23 cellular contexts compared by ENCODE assay signal in the genomic region with DNA sequence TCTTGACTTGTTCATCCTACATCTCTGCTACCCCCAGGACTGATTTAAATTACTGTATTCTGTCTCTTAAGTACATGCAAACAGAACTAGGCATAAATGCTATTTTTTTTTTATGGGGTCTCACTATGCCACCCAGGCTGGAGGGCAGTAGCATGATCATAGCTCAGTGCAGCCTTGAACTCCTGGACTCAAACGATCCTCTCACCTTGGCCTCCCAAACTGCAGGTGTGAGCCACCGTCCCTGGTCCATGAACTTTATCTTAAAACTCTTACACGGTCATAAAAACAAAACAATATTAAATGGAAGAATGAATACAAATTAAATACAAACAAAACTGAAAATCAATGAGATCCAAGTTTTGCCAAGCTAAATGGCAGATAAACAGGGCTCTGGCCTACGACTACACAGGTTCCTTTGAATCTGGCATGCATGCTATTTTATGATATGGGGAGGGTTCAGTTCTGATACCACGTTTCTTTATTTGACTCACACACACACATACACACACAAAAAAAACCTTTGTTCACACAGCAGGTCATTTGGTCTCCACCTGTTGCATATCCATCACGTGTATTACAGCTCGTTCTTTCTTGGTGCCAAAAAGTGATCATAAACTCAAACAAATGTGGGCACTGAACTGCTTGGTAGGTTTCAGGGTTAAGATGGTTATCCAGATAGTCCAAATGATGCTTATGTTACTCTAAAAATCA. TPM values are rescaled to one million over a fixed set of nuclear protein-coding genes. Genes with fewer than 3 reads are reported as not detected.
"Had no signal": no experiment of that assay in that cellular context is flagged by ENCODE, and none has a peak within 500 bp of the region (broad histone marks: within the 10 kb centered on the region; RNA-seq: fewer than 3 reads in every experiment).

No MANE protein-coding gene starts in this region.

- ATAC-seq: activated T-helper 17 cell treated with anti-CD3 and anti-CD28 coated beads, Interleukin-2, amount 50 U/mL, for 72 hours; heart right ventricle; stimulated activated naive B cell treated with anti-CD40 and anti-IgM and Interleukin-4, amounts not matched to agents 10 μg/mL and 1 μg/mL and 100 μg/mL, for 72 hours; T-cell had no signal

- DNase-seq: activated CD4-positive, alpha-beta T cell treated with anti-CD3 and anti-CD28 coated beads for 1 hour; activated naive CD8-positive, alpha-beta T cell treated with anti-CD3 and anti-CD28 coated beads for 36 hours; activated T-cell treated with anti-CD3 and anti-CD28 coated beads, Interleukin-2, amount 50 U/mL, for 24 hours; cortex of kidney; heart right ventricle; naive B cell; posterior cingulate gyrus; right lobe of liver; stimulated activated CD4-positive, alpha-beta T cell treated with anti-CD3 and anti-CD28 coated beads, Interleukin-2, amount 100 ng/mL, for 48 hours; stimulated activated CD8-positive, alpha-beta memory T cell treated with anti-CD3 and anti-CD28 coated beads, Interleukin-4, amount 100 ng/mL, for 48 hours; stimulated activated naive B cell treated with anti-CD40 and anti-IgM and Interleukin-4, amounts not matched to agents 10 μg/mL and 1 μg/mL and 100 μg/mL, for 72 hours; T-cell; upper lobe of left lung had no signal

- H3K9me3 ChIP-seq: breast epithelium, heart right ventricle, right lobe of liver, thoracic aorta, upper lobe of left lung had no signal

- H3K36me3 ChIP-seq: breast epithelium, heart right ventricle, right lobe of liver, thoracic aorta, upper lobe of left lung had no signal

- H3K27ac ChIP-seq: breast epithelium, heart right ventricle, right lobe of liver, thoracic aorta, upper lobe of left lung had no signal

- H3K27me3 ChIP-seq: breast epithelium, right lobe of liver, upper lobe of left lung had no signal

- H3K4me3 Mint-ChIP-seq: activated naive CD8-positive, alpha-beta T cell treated with anti-CD3 and anti-CD28 coated beads for 36 hours; activated T-cell treated with anti-CD3 and anti-CD28 coated beads, Interleukin-2, amount 50 U/mL, for 24 hours; activated T-helper 17 cell treated with anti-CD3 and anti-CD28 coated beads, Interleukin-2, amount 50 U/mL, for 72 hours; central memory CD8-positive, alpha-beta T cell; mesothelial cell of epicardium; naive B cell; stimulated activated naive B cell treated with anti-CD40 and anti-IgM and Interleukin-4, amounts not matched to agents 10 μg/mL and 1 μg/mL and 100 μg/mL, for 72 hours; T-cell had no signal

- H3K27ac Mint-ChIP-seq: activated naive CD8-positive, alpha-beta T cell treated with anti-CD3 and anti-CD28 coated beads for 36 hours; activated T-cell treated with anti-CD3 and anti-CD28 coated beads, Interleukin-2, amount 50 U/mL, for 24 hours; activated T-helper 17 cell treated with anti-CD3 and anti-CD28 coated beads, Interleukin-2, amount 50 U/mL, for 72 hours; mesothelial cell of epicardium; stimulated activated naive B cell treated with anti-CD40 and anti-IgM and Interleukin-4, amounts not matched to agents 10 μg/mL and 1 μg/mL and 100 μg/mL, for 72 hours; T-cell had no signal

- H3K4me1 Mint-ChIP-seq: activated T-helper 17 cell treated with anti-CD3 and anti-CD28 coated beads, Interleukin-2, amount 50 U/mL, for 72 hours; central memory CD8-positive, alpha-beta T cell; mesothelial cell of epicardium; stimulated activated naive B cell treated with anti-CD40 and anti-IgM and Interleukin-4, amounts not matched to agents 10 μg/mL and 1 μg/mL and 100 μg/mL, for 72 hours had no signal

- H3K4me1 ChIP-seq: breast epithelium, heart right ventricle, upper lobe of left lung had no signal

- H3K4me3 ChIP-seq: breast epithelium, heart right ventricle, right lobe of liver, thoracic aorta, upper lobe of left lung had no signal

- H3K9me3 Mint-ChIP-seq: activated naive CD8-positive, alpha-beta T cell treated with anti-CD3 and anti-CD28 coated beads for 36 hours; activated T-cell treated with anti-CD3 and anti-CD28 coated beads, Interleukin-2, amount 50 U/mL, for 24 hours; activated T-helper 17 cell treated with anti-CD3 and anti-CD28 coated beads, Interleukin-2, amount 50 U/mL, for 72 hours; central memory CD8-positive, alpha-beta T cell; mesothelial cell of epicardium; naive B cell; stimulated activated naive B cell treated with anti-CD40 and anti-IgM and Interleukin-4, amounts not matched to agents 10 μg/mL and 1 μg/mL and 100 μg/mL, for 72 hours; T-cell had no signal

- H3K36me3 Mint-ChIP-seq: activated naive CD8-positive, alpha-beta T cell treated with anti-CD3 and anti-CD28 coated beads for 36 hours; mesothelial cell of epicardium; naive B cell; stimulated activated naive B cell treated with anti-CD40 and anti-IgM and Interleukin-4, amounts not matched to agents 10 μg/mL and 1 μg/mL and 100 μg/mL, for 72 hours; T-cell had no signal

RNA-seq across cellular contexts. Expression of a gene that starts 1.1 kb away (rescaled TPM):
- total RNA-seq: astrocyte, epithelial cell of proximal tubule, fibroblast of villous mesenchyme had no signal
- polyA plus RNA-seq: keratinocyte had no signal

RNA-seq across cellular contexts. Expression of a gene that starts 53.0 kb away (rescaled TPM):
- total RNA-seq: activated naive CD8-positive, alpha-beta T cell treated with anti-CD3 and anti-CD28 coated beads for 36 hours; activated T-helper 17 cell treated with anti-CD3 and anti-CD28 coated beads, Interleukin-2, amount 50 U/mL, for 72 hours; astrocyte; epithelial cell of proximal tubule; fibroblast of villous mesenchyme; mesothelial cell of epicardium had no signal
- polyA plus RNA-seq: neural cell had no signal
